In genomic region chr7:88835147-88835728, GRCh38 we compare ENCODE assay signal across 9 cellular contexts. TPM values are rescaled to one million over a fixed set of nuclear protein-coding genes. Genes with fewer than 3 reads are reported as not detected.
A peak's percentile ranks its signal among the peaks of the same experiment; 100 is the strongest.
DNase-seq lines count a peak whose midpoint lies in the region; ATAC-seq, FAIRE-seq and TF ChIP-seq lines count a peak whose summit lies in the region.
"Had no signal": no experiment of that assay in that cellular context is flagged by ENCODE, and none has a peak within 500 bp of the region (broad histone marks: within the 10 kb centered on the region; RNA-seq: fewer than 3 reads in every experiment).

No MANE protein-coding gene starts in this region.

- H3K4me3 ChIP-seq in AG10803 (ENCODE audit: low read length) (no peak overlapping the region), bronchial epithelial cell (ENCODE audit: low read depth, low read length) (no peak overlapping the region)

- H3K36me3 Mint-ChIP-seq in activated CD4-positive, alpha-beta memory T cell treated with anti-CD3 and anti-CD28 coated beads, Interleukin-2, amount 10 ng/mL, durations not matched to agents 7 days and 5 days (ENCODE audit: low read depth): no peaks in the 10 kb centered on the region

- H3K9me3 Mint-ChIP-seq in activated CD4-positive, alpha-beta memory T cell treated with anti-CD3 and anti-CD28 coated beads, Interleukin-2, amount 10 ng/mL, durations not matched to agents 7 days and 5 days: no peaks in the 10 kb centered on the region

- no peaks in the 10 kb centered on the region for H3K4me1 Mint-ChIP-seq in activated CD4-positive, alpha-beta memory T cell treated with anti-CD3 and anti-CD28 coated beads, Interleukin-2, amount 10 ng/mL, durations not matched to agents 7 days and 5 days

- H3K27ac Mint-ChIP-seq in activated CD4-positive, alpha-beta memory T cell treated with anti-CD3 and anti-CD28 coated beads, Interleukin-2, amount 10 ng/mL, durations not matched to agents 7 days and 5 days: no peak overlapping the region

- peak; percentile 91 for ATAC-seq in GM18519 (IDR thresholded peaks at IDR 0.05; ENCODE audit: low FRiP score, unreplicated experiment)
- ATAC-seq in HG02970 (IDR thresholded peaks at IDR 0.05; ENCODE audit: low FRiP score, unreplicated experiment): peak; percentile 92

- H3K27me3 Mint-ChIP-seq in activated CD4-positive, alpha-beta memory T cell treated with anti-CD3 and anti-CD28 coated beads, Interleukin-2, amount 10 ng/mL, durations not matched to agents 7 days and 5 days: no peaks in the 10 kb centered on the region

- TF ChIP-seq CTCF in AG10803 (conservative IDR thresholded peaks at IDR 0.05; ENCODE audit: low read length): peak; percentile 47
- peak; percentile 28 for TF ChIP-seq CTCF in bronchial epithelial cell (IDR thresholded peaks at IDR 0.05; ENCODE audit: insufficient read depth, low read length, severe bottlenecking)

- no peak for FAIRE-seq in bronchial epithelial cell (lab: Jason Lieb, UNC)

- no peaks in the 10 kb centered on the region for H3K27me3 ChIP-seq in bronchial epithelial cell (ENCODE audit: control insufficient read depth, insufficient read depth, low read length)

- no peak overlapping the region for H3K4me3 Mint-ChIP-seq in activated CD4-positive, alpha-beta memory T cell treated with anti-CD3 and anti-CD28 coated beads, Interleukin-2, amount 10 ng/mL, durations not matched to agents 7 days and 5 days

- H3K36me3 ChIP-seq in bronchial epithelial cell (ENCODE audit: control insufficient read depth, insufficient read depth, low read length): no peaks in the 10 kb centered on the region

- CTCF ChIA-PET in activated CD4-positive, alpha-beta memory T cell treated with anti-CD3 and anti-CD28 coated beads, Interleukin-2, amount 10 ng/mL, durations not matched to agents 7 days and 5 days (lab: Charles Lee): interaction anchor here (0.8 to 1.2 kb wide), 4 partner anchors 10 to 287 kb away, joined by 3 read pairs; no protein-coding TSS in a partner anchor

- peak; percentile 4 for DNase-seq in AG10803 (ENCODE audit: low read depth)
- peak; percentile 2 for DNase-seq in NCI-H2171 (lab: John Stamatoyannopoulos, UW)
- DNase-seq in bronchial epithelial cell (ENCODE audit: low read depth): peak; percentile 32
- DNase-seq in pons (ENCODE audit: low spot score): peak; percentile 39
- no peak for DNase-seq in activated CD4-positive, alpha-beta memory T cell treated with anti-CD3 and anti-CD28 coated beads, Interleukin-2, amount 10 ng/mL, durations not matched to agents 7 days and 5 days
- DNase-seq in NK-92 (lab: John Stamatoyannopoulos, UW; ENCODE audit: unreplicated experiment): no peak

- POLR2A ChIA-PET in activated CD4-positive, alpha-beta memory T cell treated with anti-CD3 and anti-CD28 coated beads, Interleukin-2, amount 10 ng/mL, durations not matched to agents 7 days and 5 days (lab: Charles Lee): no interaction called here

RNA-seq across cellular contexts. Expression of gene TEX47, which starts 39.7 kb away (rescaled TPM):
- not detected in 2 replicates for total RNA-seq in bronchial epithelial cell
- not detected for total RNA-seq in activated CD4-positive, alpha-beta memory T cell treated with anti-CD3 and anti-CD28 coated beads, Interleukin-2, amount 10 ng/mL, durations not matched to agents 7 days and 5 days
- total RNA-seq: temporal lobe had no signal

Comparison
In these comparisons a context has a peak if more than half of its experiments do, and no peak if none do; other contexts are left out.
1. DNase-seq: peak in AG10803 (single experiment), NCI-H2171 (single experiment), bronchial epithelial cell (single experiment) and pons (single experiment); none in activated CD4-positive, alpha-beta memory T cell treated with anti-CD3 and anti-CD28 coated beads, Interleukin-2, amount 10 ng/mL, durations not matched to agents 7 days and 5 days (single experiment) and NK-92 (single experiment).